Comparison of ENCODE assay signal across 16 cellular contexts in genomic region chr9:110092792-110093191, GRCh38.
DNase-seq lines count a peak whose midpoint lies in the region; ATAC-seq, FAIRE-seq and TF ChIP-seq lines count a peak whose summit lies in the region.
"Had no signal": no experiment of that assay in that cellular context is flagged by ENCODE, and none has a peak within 500 bp of the region (broad histone marks: within the 10 kb centered on the region; RNA-seq: fewer than 3 reads in every experiment).

No MANE protein-coding gene starts in this region.

- peaks cover 25% of the 10 kb centered on the region for H3K4me1 ChIP-seq in DOHH2 (ENCODE audit: control insufficient read depth, low read length)
- no peaks in the 10 kb centered on the region for H3K4me1 ChIP-seq in Karpas-422 (ENCODE audit: low read length)
- H3K4me1 ChIP-seq in GM12878 (ENCODE audit: control insufficient read depth, insufficient read depth, low read length): peaks cover 6% of the 10 kb centered on the region
- peaks cover 3% of the 10 kb centered on the region for H3K4me1 ChIP-seq in foreskin keratinocyte

- POLR2A ChIA-PET in GM12878 (lab: Charles Lee): interaction anchor here (1.3 kb wide), 1 partner anchor 12 kb away, joined by 3 read pairs; no protein-coding TSS in a partner anchor

- RAD21 ChIA-PET in GM12878 (lab: Charles Lee; ENCODE audit: unreplicated experiment): interaction anchor here (1.0 to 1.1 kb wide), 2 partner anchors 8 to 9 kb away, joined by 3 to 5 read pairs; no protein-coding TSS in a partner anchor

- DNase-seq in Karpas-422: peak; percentile 49
- no peak for DNase-seq in GM12878 (ENCODE audit: low read depth, low spot score)
- DNase-seq in naive B cell: no peak
- DNase-seq in foreskin keratinocyte: no peak
- DNase-seq in D721Med (ENCODE audit: insufficient read length, low spot score): no peak
- no peak for DNase-seq in DMS79 treated with DMSO at 0.1 percent for 48 hours (lab: John Stamatoyannopoulos, UW)
- DNase-seq: ACHN; C1 segment of cervical spinal cord; Calu3; CD4-positive, alpha-beta T cell; DMS79; GDM1; HCEC 1CT had no signal

- ATAC-seq in GM12878 (peak; percentile 43; the same call in 1 of the 3 replicates), naive B cell (ENCODE audit: low read depth in 2 of 2) (no peak), HG03571 (IDR thresholded peaks at IDR 0.05; ENCODE audit: unreplicated experiment) (no peak), foreskin keratinocyte (no peak)

- peak; percentile 12 for TF ChIP-seq CTCF in DOHH2 (IDR thresholded peaks at IDR 0.05; ENCODE audit: low read depth, low read length, poor library complexity, severe bottlenecking)
- no peak for TF ChIP-seq CTCF in GM12878 (IDR thresholded peaks at IDR 0.05 in 2 of 3, conservative IDR thresholded peaks at IDR 0.05 in 1 of 3; ENCODE audit: control insufficient read depth in 2 of 3, extremely low read depth in 1 of 3, insufficient read depth in 1 of 3, low read depth in 3 of 3, low read length in 3 of 3)
- no peak for TF ChIP-seq CTCF in foreskin keratinocyte (conservative IDR thresholded peaks at IDR 0.05)
- no peak for TF ChIP-seq CTCF in D721Med (IDR thresholded peaks at IDR 0.05; ENCODE audit: insufficient read depth, missing control alignments)

- BruUV-seq in GM12878 (replicated peaks; lab: Mats Ljungman, UMichigan): no TSS peak

- WGBS in GM12878 (ENCODE audit: insufficient coverage, insufficient replicate concordance, low lambda C conversion rate, missing lambda C conversion rate): 84% methylated on average over 5 of the region's 5 CpGs

- no peaks in the 10 kb centered on the region for H3K27me3 ChIP-seq in DOHH2 (ENCODE audit: control insufficient read depth, low read length)
- no peaks in the 10 kb centered on the region for H3K27me3 ChIP-seq in Karpas-422 (ENCODE audit: low read length)
- no peaks in the 10 kb centered on the region for H3K27me3 ChIP-seq in GM12878 (replicated peaks in 1 of 2; ENCODE audit: control insufficient read depth in 2 of 2, insufficient read depth in 2 of 2, low read length in 1 of 2)
- H3K27me3 ChIP-seq in foreskin keratinocyte: no peaks in the 10 kb centered on the region

- H3K4me2 ChIP-seq in DOHH2 (ENCODE audit: low read length) (no peak overlapping the region), Karpas-422 (ENCODE audit: low read depth, low read length, poor library complexity, severe bottlenecking) (no peak overlapping the region), GM12878 (ENCODE audit: control insufficient read depth, insufficient read depth) (no peak overlapping the region)

- H4K20me1 ChIP-seq in DOHH2 (ENCODE audit: control insufficient read depth, insufficient read depth, low read depth, low read length) (peaks cover 14% of the 10 kb centered on the region), Karpas-422 (ENCODE audit: insufficient read depth, low read depth, low read length) (no peaks in the 10 kb centered on the region), GM12878 (ENCODE audit: control insufficient read depth, insufficient read depth) (no peaks in the 10 kb centered on the region; the same call in 1 of the 2 replicates)

- no peak overlapping the region for H3K9ac ChIP-seq in Karpas-422 (ENCODE audit: low read length)
- no peak overlapping the region for H3K9ac ChIP-seq in GM12878 (ENCODE audit: control insufficient read depth, insufficient read depth, low read length)

- H3K9me2 ChIP-seq in DOHH2 (replicated peaks; ENCODE audit: control insufficient read depth, low read length) (no peaks in the 10 kb centered on the region), Karpas-422 (replicated peaks; ENCODE audit: insufficient read depth, low read length) (no peaks in the 10 kb centered on the region)

- SMC1A ChIA-PET in GM12878 (lab: Charles Lee; ENCODE audit: uncharacterized antibody, unreplicated experiment): interaction anchor here (0.8 to 1.6 kb wide), 4 partner anchors 8 to 50 kb away, joined by 3 to 6 read pairs (median 4); no protein-coding TSS in a partner anchor

- H3K27ac Mint-ChIP-seq in naive B cell: peak overlapping the region in 5 of 6 donors; percentile 64 to 90 (median 80)
- H3K27ac Mint-ChIP-seq: CD4-positive, alpha-beta T cell had no signal

- H2AFZ ChIP-seq in Karpas-422 (ENCODE audit: low read length): no peak overlapping the region
- H2AFZ ChIP-seq in GM12878 (ENCODE audit: control insufficient read depth, low read depth, low read length): no peak overlapping the region

- intact Hi-C loops in GM12878 (cut with micrococcal nuclease; ENCODE audit: unreplicated experiment): no loop called here

- peaks cover 14 to 33% of the 10 kb centered on the region in 2 donors for H3K36me3 Mint-ChIP-seq in naive B cell

- no peaks in the 10 kb centered on the region for H3K27me3 Mint-ChIP-seq in naive B cell
- H3K27me3 Mint-ChIP-seq: CD4-positive, alpha-beta T cell had no signal

- H3K36me3 ChIP-seq in DOHH2 (ENCODE audit: control insufficient read depth, low read length) (peaks cover 44% of the 10 kb centered on the region), Karpas-422 (ENCODE audit: insufficient read depth, low read length) (no peaks in the 10 kb centered on the region), GM12878 (ENCODE audit: control insufficient read depth in 2 of 2, insufficient read depth in 2 of 2, low read length in 1 of 2) (peaks cover 0 to 1% of the 10 kb centered on the region in 2 experiments; a peak in 3 of 4 replicates)

- no peak for TF ChIP-seq RAD21 in GM12878 (IDR thresholded peaks at IDR 0.05; ENCODE audit: insufficient read depth, low read depth, low read length)

- H3K9me3 Mint-ChIP-seq in naive B cell: no peaks in the 10 kb centered on the region
- H3K9me3 Mint-ChIP-seq: CD4-positive, alpha-beta T cell had no signal

- FAIRE-seq in GM12878 (lab: Jason Lieb, UNC): no peak
- FAIRE-seq in D721Med (lab: Jason Lieb, UNC): no peak
- FAIRE-seq: GM19239 had no signal

- in situ Hi-C loops in GM12878 (cut with MboI): no loop called here

- H3K79me2 ChIP-seq in DOHH2 (ENCODE audit: control insufficient read depth, low read length) (peaks cover 89% of the 10 kb centered on the region), Karpas-422 (ENCODE audit: low read length) (no peaks in the 10 kb centered on the region), GM12878 (ENCODE audit: control insufficient read depth, insufficient read depth, low read length) (peaks cover 66% of the 10 kb centered on the region)

- no peak for TF ChIP-seq EP300 in GM12878 (IDR thresholded peaks at IDR 0.05; ENCODE audit: borderline replicate concordance in 1 of 2, control insufficient read depth in 1 of 2, low read depth in 2 of 2, low read length in 2 of 2)

- H3K27ac ChIP-seq in DOHH2 (ENCODE audit: low read depth, low read length): no peak overlapping the region
- H3K27ac ChIP-seq in Karpas-422 (ENCODE audit: low read length): no peak overlapping the region
- H3K27ac ChIP-seq in GM12878 (ENCODE audit: control insufficient read depth, insufficient read depth): no peak overlapping the region
- no peak overlapping the region for H3K27ac ChIP-seq in foreskin keratinocyte

- CTCF ChIA-PET in GM12878 (lab: Yijun Ruan, JAX): interaction anchor here (0.8 to 2.3 kb wide), 5 partner anchors 12 to 186 kb away, joined by 3 to 10 read pairs (median 5); no protein-coding TSS in a partner anchor

- no peak for TF ChIP-seq POLR2A in GM12878 (IDR thresholded peaks at IDR 0.05; ENCODE audit: low read depth, low read length)

- peak overlapping the region in 1 of 8 donors; percentile 23 for H3K4me3 Mint-ChIP-seq in naive B cell
- H3K4me3 Mint-ChIP-seq: CD4-positive, alpha-beta T cell had no signal

- H3K9me3 ChIP-seq in DOHH2 (ENCODE audit: control insufficient read depth, insufficient read depth, low read length): no peaks in the 10 kb centered on the region
- no peaks in the 10 kb centered on the region for H3K9me3 ChIP-seq in Karpas-422 (ENCODE audit: low read length)
- H3K9me3 ChIP-seq in GM12878 (replicated peaks; ENCODE audit: control insufficient read depth, insufficient read depth, low read length): no peaks in the 10 kb centered on the region

- peaks cover 60 to 85% (median 79%) of the 10 kb centered on the region in 3 donors for H3K4me1 Mint-ChIP-seq in naive B cell

- H3F3A ChIP-seq in DOHH2 (ENCODE audit: control insufficient read depth, insufficient read depth): no peaks in the 10 kb centered on the region

- H3K4me3 ChIP-seq in DOHH2 (ENCODE audit: low read length): no peak overlapping the region
- no peak overlapping the region for H3K4me3 ChIP-seq in Karpas-422 (ENCODE audit: low read length)
- no peak overlapping the region for H3K4me3 ChIP-seq in GM12878

TF ChIP-seq in GM12878, 131 proteins besides CTCF, POLR2A, EP300 and RAD21 (continues in another document):
- TF ChIP-seq IRF5 (IDR thresholded peaks at IDR 0.05; ENCODE audit: borderline replicate concordance) (no peak), SRF (IDR thresholded peaks at IDR 0.05; ENCODE audit: low read depth in 2 of 2, low read length in 2 of 2) (no peak), ATF2 (IDR thresholded peaks at IDR 0.05; ENCODE audit: low read length) (no peak), SUZ12 (IDR thresholded peaks at IDR 0.05; ENCODE audit: unreplicated experiment) (no peak), BMI1 (IDR thresholded peaks at IDR 0.05; ENCODE audit: borderline replicate concordance) (no peak), NR2C1 (IDR thresholded peaks at IDR 0.05) (no peak)
